ENCODE assay signal across 2 cellular contexts in the genomic region with DNA sequence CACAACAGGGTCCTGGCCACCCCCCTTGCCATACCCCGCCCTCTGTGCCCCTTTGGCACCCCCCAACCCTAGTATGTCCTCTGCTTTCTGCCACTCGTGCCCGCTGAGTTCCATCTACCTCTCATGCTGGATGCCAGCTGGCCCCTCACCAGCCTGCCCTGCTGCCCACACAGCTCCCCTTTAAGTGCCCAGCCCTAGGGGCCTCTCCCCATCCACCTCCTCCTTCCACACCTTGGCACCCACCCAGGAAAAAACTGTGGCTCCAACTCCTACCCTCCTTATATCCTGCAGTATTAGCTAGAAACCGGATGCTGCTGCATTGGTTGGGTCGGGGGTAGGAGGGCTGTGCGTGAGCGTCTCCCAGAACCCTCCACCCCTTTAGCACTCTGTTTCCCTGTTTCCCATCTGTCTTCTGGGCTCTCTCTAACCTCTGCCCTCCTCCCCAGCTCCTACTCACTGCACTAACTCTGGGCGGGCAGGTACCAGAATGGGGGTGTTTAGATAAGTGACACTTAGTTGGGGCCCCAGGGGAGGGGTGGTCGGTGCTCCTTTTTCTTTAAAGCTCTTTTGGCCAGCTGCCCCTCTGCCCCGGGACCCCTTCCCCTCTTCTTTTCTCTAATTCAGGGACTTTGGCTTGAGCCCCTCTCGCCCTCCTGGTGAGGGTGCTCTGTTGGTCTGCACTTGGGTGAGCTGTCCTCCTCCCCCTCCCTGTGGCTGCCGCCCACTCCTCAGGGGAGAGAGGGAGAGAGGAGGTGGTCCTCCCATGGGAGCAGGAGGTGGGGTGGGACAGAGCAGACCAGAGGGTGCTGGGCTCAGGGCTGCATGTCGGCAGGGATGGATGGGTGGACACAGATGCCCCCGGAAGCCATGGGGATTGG.
TF ChIP-seq lines count a peak whose summit lies in the region.

No MANE protein-coding gene starts in this region.

TF ChIP-seq in IMR-90, 13 proteins besides CTCF, POLR2A, EP300 and RAD21:
- TF ChIP-seq, protein P1, sequence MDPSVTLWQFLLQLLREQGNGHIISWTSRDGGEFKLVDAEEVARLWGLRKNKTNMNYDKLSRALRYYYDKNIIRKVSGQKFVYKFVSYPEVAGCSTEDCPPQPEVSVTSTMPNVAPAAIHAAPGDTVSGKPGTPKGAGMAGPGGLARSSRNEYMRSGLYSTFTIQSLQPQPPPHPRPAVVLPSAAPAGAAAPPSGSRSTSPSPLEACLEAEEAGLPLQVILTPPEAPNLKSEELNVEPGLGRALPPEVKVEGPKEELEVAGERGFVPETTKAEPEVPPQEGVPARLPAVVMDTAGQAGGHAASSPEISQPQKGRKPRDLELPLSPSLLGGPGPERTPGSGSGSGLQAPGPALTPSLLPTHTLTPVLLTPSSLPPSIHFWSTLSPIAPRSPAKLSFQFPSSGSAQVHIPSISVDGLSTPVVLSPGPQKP (IDR thresholded peaks at IDR 0.05; ENCODE audit: borderline replicate concordance, low read depth, low read length): no peak
- TF ChIP-seq MXI1 (IDR thresholded peaks at IDR 0.05; ENCODE audit: borderline replicate concordance, low read depth, low read length): no peak
- TF ChIP-seq, protein P2, sequence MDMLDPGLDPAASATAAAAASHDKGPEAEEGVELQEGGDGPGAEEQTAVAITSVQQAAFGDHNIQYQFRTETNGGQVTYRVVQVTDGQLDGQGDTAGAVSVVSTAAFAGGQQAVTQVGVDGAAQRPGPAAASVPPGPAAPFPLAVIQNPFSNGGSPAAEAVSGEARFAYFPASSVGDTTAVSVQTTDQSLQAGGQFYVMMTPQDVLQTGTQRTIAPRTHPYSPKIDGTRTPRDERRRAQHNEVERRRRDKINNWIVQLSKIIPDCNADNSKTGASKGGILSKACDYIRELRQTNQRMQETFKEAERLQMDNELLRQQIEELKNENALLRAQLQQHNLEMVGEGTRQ (IDR thresholded peaks at IDR 0.05; ENCODE audit: low read depth, low read length): no peak
- no peak for TF ChIP-seq RFX5 (IDR thresholded peaks at IDR 0.05; ENCODE audit: low read depth, low read length)
- no peak for TF ChIP-seq MAFK (IDR thresholded peaks at IDR 0.05; ENCODE audit: low read depth, low read length)
- no peak for TF ChIP-seq FOS (IDR thresholded peaks at IDR 0.05; ENCODE audit: low read depth, low read length)
- no peak for TF ChIP-seq RCOR1 (IDR thresholded peaks at IDR 0.05; ENCODE audit: insufficient replicate concordance, low read length)
- no peak for TF ChIP-seq BHLHE40 (IDR thresholded peaks at IDR 0.05; ENCODE audit: low read depth, low read length)
- TF ChIP-seq SMC3 (IDR thresholded peaks at IDR 0.05; ENCODE audit: low read depth, low read length): no peak
- no peak for TF ChIP-seq CHD1 (IDR thresholded peaks at IDR 0.05; ENCODE audit: low read depth, low read length)
- TF ChIP-seq MAZ (IDR thresholded peaks at IDR 0.05; ENCODE audit: borderline replicate concordance, low read depth, low read length): no peak
- no peak for TF ChIP-seq NFE2L2 (IDR thresholded peaks at IDR 0.05; ENCODE audit: low read depth, low read length)
- no peak for TF ChIP-seq CEBPB (IDR thresholded peaks at IDR 0.05; ENCODE audit: low read depth, low read length)

TF ChIP-seq in K562, 482 proteins besides CTCF, POLR2A, EP300 and RAD21:
- no peak for TF ChIP-seq SP1 (CRISPR knock-in tag; IDR thresholded peaks at IDR 0.05)
- TF ChIP-seq U2AF1 (optimal IDR thresholded peaks at IDR 0.05; ENCODE audit: low read depth, low read length): no peak
- TF ChIP-seq, protein P3, sequence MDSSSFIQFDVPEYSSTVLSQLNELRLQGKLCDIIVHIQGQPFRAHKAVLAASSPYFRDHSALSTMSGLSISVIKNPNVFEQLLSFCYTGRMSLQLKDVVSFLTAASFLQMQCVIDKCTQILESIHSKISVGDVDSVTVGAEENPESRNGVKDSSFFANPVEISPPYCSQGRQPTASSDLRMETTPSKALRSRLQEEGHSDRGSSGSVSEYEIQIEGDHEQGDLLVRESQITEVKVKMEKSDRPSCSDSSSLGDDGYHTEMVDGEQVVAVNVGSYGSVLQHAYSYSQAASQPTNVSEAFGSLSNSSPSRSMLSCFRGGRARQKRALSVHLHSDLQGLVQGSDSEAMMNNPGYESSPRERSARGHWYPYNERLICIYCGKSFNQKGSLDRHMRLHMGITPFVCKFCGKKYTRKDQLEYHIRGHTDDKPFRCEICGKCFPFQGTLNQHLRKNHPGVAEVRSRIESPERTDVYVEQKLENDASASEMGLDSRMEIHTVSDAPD (CRISPR knock-in tag; IDR thresholded peaks at IDR 0.05): no peak
- no peak for TF ChIP-seq ZKSCAN8 (CRISPR knock-in tag; IDR thresholded peaks at IDR 0.05)
- TF ChIP-seq PCBP1 (IDR thresholded peaks at IDR 0.05; ENCODE audit: low read depth, low read length, poor library complexity, severe bottlenecking): no peak
- TF ChIP-seq NFIC (IDR thresholded peaks at IDR 0.05): 0 out of 2 replicates have a peak, but pooled peaks have one; percentile 8
- TF ChIP-seq, protein P4, sequence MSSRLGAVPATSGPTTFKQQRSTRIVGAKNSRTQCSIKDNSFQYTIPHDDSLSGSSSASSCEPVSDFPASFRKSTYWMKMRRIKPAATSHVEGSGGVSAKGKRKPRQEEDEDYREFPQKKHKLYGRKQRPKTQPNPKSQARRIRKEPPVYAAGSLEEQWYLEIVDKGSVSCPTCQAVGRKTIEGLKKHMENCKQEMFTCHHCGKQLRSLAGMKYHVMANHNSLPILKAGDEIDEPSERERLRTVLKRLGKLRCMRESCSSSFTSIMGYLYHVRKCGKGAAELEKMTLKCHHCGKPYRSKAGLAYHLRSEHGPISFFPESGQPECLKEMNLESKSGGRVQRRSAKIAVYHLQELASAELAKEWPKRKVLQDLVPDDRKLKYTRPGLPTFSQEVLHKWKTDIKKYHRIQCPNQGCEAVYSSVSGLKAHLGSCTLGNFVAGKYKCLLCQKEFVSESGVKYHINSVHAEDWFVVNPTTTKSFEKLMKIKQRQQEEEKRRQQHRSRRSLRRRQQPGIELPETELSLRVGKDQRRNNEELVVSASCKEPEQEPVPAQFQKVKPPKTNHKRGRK (tag; IDR thresholded peaks at IDR 0.05): no peak
- TF ChIP-seq, protein P5, sequence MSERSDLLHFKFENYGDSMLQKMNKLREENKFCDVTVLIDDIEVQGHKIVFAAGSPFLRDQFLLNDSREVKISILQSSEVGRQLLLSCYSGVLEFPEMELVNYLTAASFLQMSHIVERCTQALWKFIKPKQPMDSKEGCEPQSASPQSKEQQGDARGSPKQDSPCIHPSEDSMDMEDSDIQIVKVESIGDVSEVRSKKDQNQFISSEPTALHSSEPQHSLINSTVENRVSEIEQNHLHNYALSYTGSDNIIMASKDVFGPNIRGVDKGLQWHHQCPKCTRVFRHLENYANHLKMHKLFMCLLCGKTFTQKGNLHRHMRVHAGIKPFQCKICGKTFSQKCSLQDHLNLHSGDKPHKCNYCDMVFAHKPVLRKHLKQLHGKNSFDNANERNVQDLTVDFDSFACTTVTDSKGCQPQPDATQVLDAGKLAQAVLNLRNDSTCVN (CRISPR knock-in tag; IDR thresholded peaks at IDR 0.05): no peak
- no peak for TF ChIP-seq POLR2AphosphoS2 (IDR thresholded peaks at IDR 0.05; ENCODE audit: low read length)
- no peak for TF ChIP-seq ZNF146 (CRISPR knock-in tag; IDR thresholded peaks at IDR 0.05; ENCODE audit: unreplicated experiment)
- TF ChIP-seq RBM39 (optimal IDR thresholded peaks at IDR 0.05; ENCODE audit: low read depth, low read length): no peak
- no peak for TF ChIP-seq ZNF561 (CRISPR knock-in tag; conservative IDR thresholded peaks at IDR 0.05)
- no peak for TF ChIP-seq ZBTB1 (CRISPR knock-in tag; IDR thresholded peaks at IDR 0.05; ENCODE audit: borderline replicate concordance, low read depth)
- 0 out of 2 replicates have a peak, but pooled peaks have one; percentile 18 for TF ChIP-seq EGR1 (conservative IDR thresholded peaks at IDR 0.05)
- TF ChIP-seq, protein P6, sequence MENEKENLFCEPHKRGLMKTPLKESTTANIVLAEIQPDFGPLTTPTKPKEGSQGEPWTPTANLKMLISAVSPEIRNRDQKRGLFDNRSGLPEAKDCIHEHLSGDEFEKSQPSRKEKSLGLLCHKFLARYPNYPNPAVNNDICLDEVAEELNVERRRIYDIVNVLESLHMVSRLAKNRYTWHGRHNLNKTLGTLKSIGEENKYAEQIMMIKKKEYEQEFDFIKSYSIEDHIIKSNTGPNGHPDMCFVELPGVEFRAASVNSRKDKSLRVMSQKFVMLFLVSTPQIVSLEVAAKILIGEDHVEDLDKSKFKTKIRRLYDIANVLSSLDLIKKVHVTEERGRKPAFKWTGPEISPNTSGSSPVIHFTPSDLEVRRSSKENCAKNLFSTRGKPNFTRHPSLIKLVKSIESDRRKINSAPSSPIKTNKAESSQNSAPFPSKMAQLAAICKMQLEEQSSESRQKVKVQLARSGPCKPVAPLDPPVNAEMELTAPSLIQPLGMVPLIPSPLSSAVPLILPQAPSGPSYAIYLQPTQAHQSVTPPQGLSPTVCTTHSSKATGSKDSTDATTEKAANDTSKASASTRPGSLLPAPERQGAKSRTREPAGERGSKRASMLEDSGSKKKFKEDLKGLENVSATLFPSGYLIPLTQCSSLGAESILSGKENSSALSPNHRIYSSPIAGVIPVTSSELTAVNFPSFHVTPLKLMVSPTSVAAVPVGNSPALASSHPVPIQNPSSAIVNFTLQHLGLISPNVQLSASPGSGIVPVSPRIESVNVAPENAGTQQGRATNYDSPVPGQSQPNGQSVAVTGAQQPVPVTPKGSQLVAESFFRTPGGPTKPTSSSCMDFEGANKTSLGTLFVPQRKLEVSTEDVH (IDR thresholded peaks at IDR 0.05; ENCODE audit: low read depth, partially characterized antibody): no peak
- TF ChIP-seq ZBTB7A (IDR thresholded peaks at IDR 0.05; ENCODE audit: borderline replicate concordance, control insufficient read depth, low read depth, low read length): no peak
TF ChIP-seq in K562: peak in this region for 2.
